9 cellular contexts compared by ENCODE assay signal in genomic region chr5:91293131-91293530, GRCh38.
DNase-seq lines count a peak whose midpoint lies in the region; ATAC-seq and TF ChIP-seq lines count a peak whose summit lies in the region.
"Had no signal": no experiment of that assay in that cellular context is flagged by ENCODE, and none has a peak within 500 bp of the region (broad histone marks: within the 10 kb centered on the region; RNA-seq: fewer than 3 reads in every experiment).

No MANE protein-coding gene starts in this region.

- H3K27ac Mint-ChIP-seq in Calu3 (ENCODE audit: unreplicated experiment), result no peak overlapping the region
- no peak overlapping the region for H3K27ac Mint-ChIP-seq in CD14-positive monocyte
- no peak overlapping the region for H3K27ac Mint-ChIP-seq in progenitor cell of endocrine pancreas
- H3K27ac Mint-ChIP-seq in stimulated activated memory B cell treated with anti-CD40 and anti-IgM and Interleukin-4, amounts not matched to agents 10 μg/mL and 1 μg/mL and 100 μg/mL, for 72 hours, result no peak overlapping the region

- no TSS peak for BruUV-seq in Calu3 (replicated peaks; lab: Mats Ljungman, UMichigan)

- ATAC-seq in GM21367 (IDR thresholded peaks at IDR 0.05; ENCODE audit: unreplicated experiment) (peak; percentile 98), HG03432 (IDR thresholded peaks at IDR 0.05; ENCODE audit: unreplicated experiment) (peak; percentile 98)
- no peak for ATAC-seq in stimulated activated memory B cell treated with anti-CD40 and anti-IgM and Interleukin-4, amounts not matched to agents 10 μg/mL and 1 μg/mL and 100 μg/mL, for 72 hours

- H3K36me3 ChIP-seq in prostate gland, result no peaks in the 10 kb centered on the region

- no peaks in the 10 kb centered on the region for H3K27me3 Mint-ChIP-seq in Calu3 (ENCODE audit: unreplicated experiment)
- peaks cover 0 to 6% (median 0%) of the 10 kb centered on the region in 3 donors for H3K27me3 Mint-ChIP-seq in CD14-positive monocyte (ENCODE audit: low read depth in 3 of 3)
- H3K27me3 Mint-ChIP-seq in progenitor cell of endocrine pancreas, result no peaks in the 10 kb centered on the region
- H3K27me3 Mint-ChIP-seq in stimulated activated memory B cell treated with anti-CD40 and anti-IgM and Interleukin-4, amounts not matched to agents 10 μg/mL and 1 μg/mL and 100 μg/mL, for 72 hours, result no peaks in the 10 kb centered on the region

- H3K4me1 Mint-ChIP-seq in Calu3 (ENCODE audit: low read depth, unreplicated experiment) (peaks cover 35% of the 10 kb centered on the region), CD14-positive monocyte (peaks cover 13% of the 10 kb centered on the region), progenitor cell of endocrine pancreas (ENCODE audit: low read depth) (peaks cover 7% of the 10 kb centered on the region)
- H3K4me1 Mint-ChIP-seq in stimulated activated memory B cell treated with anti-CD40 and anti-IgM and Interleukin-4, amounts not matched to agents 10 μg/mL and 1 μg/mL and 100 μg/mL, for 72 hours, result no peaks in the 10 kb centered on the region

- no peaks in the 10 kb centered on the region for H3K27me3 ChIP-seq in prostate gland (replicated peaks; ENCODE audit: insufficient read depth)

- no peaks in the 10 kb centered on the region for H3K4me1 ChIP-seq in prostate gland (replicated peaks)

- H3K4me3 Mint-ChIP-seq in Calu3 (ENCODE audit: low read depth, unreplicated experiment) (no peak overlapping the region), CD14-positive monocyte (no peak overlapping the region), progenitor cell of endocrine pancreas (ENCODE audit: low read depth) (no peak overlapping the region)
- no peak overlapping the region for H3K4me3 Mint-ChIP-seq in stimulated activated memory B cell treated with anti-CD40 and anti-IgM and Interleukin-4, amounts not matched to agents 10 μg/mL and 1 μg/mL and 100 μg/mL, for 72 hours

- peak; percentile 49 for DNase-seq in Calu3
- DNase-seq in astrocyte of the spinal cord (ENCODE audit: low read depth, low spot score), result peak; percentile 84
- no peak for DNase-seq in CD14-positive monocyte (ENCODE audit: low spot score)
- no peak for DNase-seq in progenitor cell of endocrine pancreas (ENCODE audit: low spot score, unreplicated experiment)
- no peak for DNase-seq in prostate gland (ENCODE audit: low spot score)
- DNase-seq: activated CD4-positive, CD25-positive, alpha-beta regulatory T cell had no signal

- no peak overlapping the region for H3K27ac ChIP-seq in prostate gland

- no peak for TF ChIP-seq POLR2A in prostate gland (IDR thresholded peaks at IDR 0.05)

- in situ Hi-C loops in astrocyte of the spinal cord (cut with HindIII; ENCODE audit: low sequenced_read_pairs), result no loop called here

- no peak overlapping the region for H3K4me3 ChIP-seq in astrocyte of the spinal cord (ENCODE audit: low read depth, low read length)
- no peak overlapping the region for H3K4me3 ChIP-seq in prostate gland

- H3K9me3 Mint-ChIP-seq in Calu3 (ENCODE audit: low read depth, unreplicated experiment) (no peaks in the 10 kb centered on the region), CD14-positive monocyte (peaks cover 0 to 2% (median 0%) of the 10 kb centered on the region in 7 donors), progenitor cell of endocrine pancreas (ENCODE audit: low read depth) (no peaks in the 10 kb centered on the region)
- no peaks in the 10 kb centered on the region for H3K9me3 Mint-ChIP-seq in stimulated activated memory B cell treated with anti-CD40 and anti-IgM and Interleukin-4, amounts not matched to agents 10 μg/mL and 1 μg/mL and 100 μg/mL, for 72 hours

- no peaks in the 10 kb centered on the region for H3K9me3 ChIP-seq in prostate gland

- TF ChIP-seq CTCF in Calu3 (IDR thresholded peaks at IDR 0.05; ENCODE audit: unreplicated experiment), result no peak
- TF ChIP-seq CTCF in astrocyte of the spinal cord (IDR thresholded peaks at IDR 0.05; ENCODE audit: low read depth, low read length), result no peak
- no peak for TF ChIP-seq CTCF in CD14-positive monocyte (IDR thresholded peaks at IDR 0.05)
- no peak for TF ChIP-seq CTCF in progenitor cell of endocrine pancreas (IDR thresholded peaks at IDR 0.05; ENCODE audit: unreplicated experiment)
- no peak for TF ChIP-seq CTCF in prostate gland (IDR thresholded peaks at IDR 0.05)

- CTCF ChIA-PET in Calu3 (lab: Charles Lee), result interaction anchor here (1.0 kb wide), 1 partner anchor 13 kb away, joined by 3 read pairs; no protein-coding TSS in a partner anchor

- intact Hi-C loops in Calu3 (cut with micrococcal nuclease; ENCODE audit: unreplicated experiment) (no loop called here), CD14-positive monocyte (cut with micrococcal nuclease) (no loop called here), prostate gland (cut with DNase I) (no loop called here)

- H3K36me3 Mint-ChIP-seq in Calu3 (ENCODE audit: insufficient read depth, unreplicated experiment), result no peaks in the 10 kb centered on the region
- peaks cover 0 to 2% of the 10 kb centered on the region in 2 donors for H3K36me3 Mint-ChIP-seq in CD14-positive monocyte
- no peaks in the 10 kb centered on the region for H3K36me3 Mint-ChIP-seq in progenitor cell of endocrine pancreas (ENCODE audit: insufficient read depth)
- no peaks in the 10 kb centered on the region for H3K36me3 Mint-ChIP-seq in stimulated activated memory B cell treated with anti-CD40 and anti-IgM and Interleukin-4, amounts not matched to agents 10 μg/mL and 1 μg/mL and 100 μg/mL, for 72 hours

Comparison
In these comparisons a context has a peak if more than half of its experiments do, and no peak if none do; other contexts are left out.
1. DNase-seq: peak in Calu3 (single experiment) and astrocyte of the spinal cord (single experiment); none in CD14-positive monocyte (single experiment), progenitor cell of endocrine pancreas (single experiment) and prostate gland (single experiment).